Comparison of ENCODE assay signal across 8 cellular contexts in the genomic region with DNA sequence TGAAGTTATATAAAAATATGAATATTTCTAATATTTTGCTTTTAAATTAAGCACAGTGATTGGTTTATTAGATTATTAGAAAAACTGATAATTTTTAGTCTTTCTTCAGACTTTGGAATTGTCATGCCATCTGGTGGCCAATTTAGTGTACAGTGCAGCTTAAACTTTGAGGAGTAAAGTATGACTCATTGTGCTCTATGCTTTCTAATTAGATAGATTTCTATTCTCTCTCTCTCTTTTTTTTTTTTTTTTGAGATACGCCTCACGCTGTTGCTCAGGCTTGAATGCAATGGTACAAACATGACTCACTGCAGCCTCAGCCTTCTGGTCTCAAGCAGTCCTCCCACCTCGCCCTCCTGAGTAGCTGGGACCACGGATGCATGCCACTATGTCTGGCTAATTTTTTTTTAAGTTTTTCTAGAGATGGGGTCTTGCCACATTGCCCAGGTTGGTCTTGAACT. TPM values are rescaled to one million over a fixed set of nuclear protein-coding genes. Genes with fewer than 3 reads are reported as not detected.
DNase-seq lines count a peak whose midpoint lies in the region; ATAC-seq, FAIRE-seq and TF ChIP-seq lines count a peak whose summit lies in the region.

No MANE protein-coding gene starts in this region.

- no peaks in the 10 kb centered on the region for H3K4me1 Mint-ChIP-seq in naive B cell

- H3K4me3 ChIP-seq in WI38 (ENCODE audit: low read depth, low read length) = no peak overlapping the region
- no peak overlapping the region for H3K4me3 ChIP-seq in tibial artery

- peaks cover 33 to 38% (median 37%) of the 10 kb centered on the region in 3 donors for H3K36me3 ChIP-seq in tibial artery

- intact Hi-C loops in tibial artery (cut with DNase I; ENCODE audit: low total_unique reads) = loop anchor here (5.0 to 10.0 kb wide), 2 partner anchors 57 to 89 kb away; a partner anchor contains a TSS

- H3K36me3 Mint-ChIP-seq in naive B cell = peaks cover 0 to 5% of the 10 kb centered on the region in 2 donors

- H3K9me3 ChIP-seq in tibial artery = no peaks in the 10 kb centered on the region

- peak; percentile 88 to 91 for ATAC-seq in activated CD4-positive, CD25-positive, alpha-beta regulatory T cell treated with anti-CD3 and anti-CD28 coated beads, Interleukin-2, amount 50 U/mL, for 24 hours
- ATAC-seq in naive B cell (ENCODE audit: low read depth in 2 of 2) = peak in 1 of 2 donors; percentile 46

- no peaks in the 10 kb centered on the region for H3K27me3 Mint-ChIP-seq in naive B cell

- H3K4me1 ChIP-seq in tibial artery = peaks cover 0 to 16% (median 0%) of the 10 kb centered on the region in 4 donors

- no peak overlapping the region for H3K4me3 Mint-ChIP-seq in naive B cell

- peak; percentile 97 for FAIRE-seq in endometrium (lab: Jason Lieb, UNC)

- no peaks in the 10 kb centered on the region for H3K27me3 ChIP-seq in tibial artery

- peak; percentile 79 for TF ChIP-seq CTCF in LNCAP (IDR thresholded peaks at IDR 0.05)
- peak; percentile 59; the same call in 1 of the 2 replicates for TF ChIP-seq CTCF in WI38 (IDR thresholded peaks at IDR 0.05; ENCODE audit: low read depth, low read length)
- peak; percentile 66 to 71 for TF ChIP-seq CTCF in tibial artery (IDR thresholded peaks at IDR 0.05)

- peak overlapping the region in 1 of 6 donors; percentile 68 for H3K27ac Mint-ChIP-seq in naive B cell

- no peaks in the 10 kb centered on the region for H3K9me3 Mint-ChIP-seq in naive B cell

- DNase-seq in activated CD4-positive, CD25-positive, alpha-beta regulatory T cell treated with anti-CD3 and anti-CD28 coated beads, Interleukin-2, amount 50 U/mL, for 72 hours = no peak
- DNase-seq in naive B cell = peak; percentile 11
- no peak for DNase-seq in tibial artery
- DNase-seq in middle frontal gyrus (ENCODE audit: extremely low spot score, low spot score) = no peak

- peak overlapping the region; percentile 42 to 64 for H3K27ac ChIP-seq in tibial artery

RNA-seq across cellular contexts. Expression of a gene that starts 42.1 kb away (rescaled TPM):
- polyA plus RNA-seq in naive B cell (ENCODE audit: low read depth in 6 of 6) = not detected

RNA-seq across cellular contexts. Expression of a gene that starts 50.6 kb away (rescaled TPM):
- polyA plus RNA-seq in naive B cell (ENCODE audit: low read depth in 6 of 6) = 10 to 100 TPM; 27.6 to 37.9 (median 34.2) TPM
